Comparison of ENCODE assay signal across 8 cellular contexts in genomic region chr4:121824171-121824527, GRCh38. TPM values are rescaled to one million over a fixed set of nuclear protein-coding genes. Genes with fewer than 3 reads are reported as not detected.
DNase-seq lines count a peak whose midpoint lies in the region; ATAC-seq and TF ChIP-seq lines count a peak whose summit lies in the region.

No MANE protein-coding gene starts in this region.

- peak overlapping the region; percentile 88 for H3K9ac ChIP-seq in skeletal muscle satellite cell (ENCODE audit: low read depth, low read length)

- H3K27ac ChIP-seq in PC-9 = peak overlapping the region; percentile 25; the same call in 1 of the 2 replicates

- H3K27me3 ChIP-seq in PC-9 (ENCODE audit: insufficient read depth, low read depth) (no peaks in the 10 kb centered on the region), skeletal muscle satellite cell (ENCODE audit: control insufficient read depth, insufficient read depth, low read length) (no peaks in the 10 kb centered on the region)

- H3K9me3 ChIP-seq in PC-9 (ENCODE audit: insufficient read depth, low read depth) = no peaks in the 10 kb centered on the region
- H3K9me3 ChIP-seq in skeletal muscle satellite cell (replicated peaks; ENCODE audit: low read length) = no peaks in the 10 kb centered on the region

- peaks cover 39% of the 10 kb centered on the region for H3K79me2 ChIP-seq in PC-9 (ENCODE audit: low read depth)

- H3K4me1 ChIP-seq in PC-9 (replicated peaks; ENCODE audit: insufficient read depth) (peaks cover 27% of the 10 kb centered on the region), skeletal muscle satellite cell (ENCODE audit: control insufficient read depth, insufficient read depth, low read length) (peaks cover 34% of the 10 kb centered on the region)

- H3K4me2 ChIP-seq in PC-9 = peak overlapping the region; percentile 72
- H3K4me2 ChIP-seq in skeletal muscle satellite cell (ENCODE audit: low read length) = peak overlapping the region; percentile 95

- no peak for TF ChIP-seq CTCF in PC-9 (conservative IDR thresholded peaks at IDR 0.05)
- TF ChIP-seq CTCF in fibroblast of mammary gland (conservative IDR thresholded peaks at IDR 0.05; ENCODE audit: control insufficient read depth, insufficient read depth, low read depth, low read length) = no peak

- H4K20me1 ChIP-seq in PC-9 (ENCODE audit: insufficient read depth) = peaks cover 3% of the 10 kb centered on the region; the same call in 1 of the 2 replicates

- peaks cover 13% of the 10 kb centered on the region for H3F3A ChIP-seq in PC-9 (ENCODE audit: insufficient read depth, low read depth)

- POLR2A ChIA-PET in PC-9 (lab: Charles Lee; ENCODE audit: unreplicated experiment) = no interaction called here

- intact Hi-C loops in PC-9 (cut with micrococcal nuclease; ENCODE audit: unreplicated experiment) = no loop called here

- CTCF ChIA-PET in PC-9 (lab: Charles Lee) = interaction anchor here (1.1 kb wide), 1 partner anchor 86 kb away, joined by 17 read pairs; no protein-coding TSS in a partner anchor

- BruUV-seq in PC-9 (replicated peaks; lab: Mats Ljungman, UMichigan) = TSS peak; percentile 91

- H3K36me3 ChIP-seq in PC-9 (ENCODE audit: low read depth) = peaks cover 26% of the 10 kb centered on the region
- H3K36me3 ChIP-seq in skeletal muscle satellite cell (ENCODE audit: insufficient read depth, low read length) = peaks cover 12% of the 10 kb centered on the region

- H3K9me2 ChIP-seq in PC-9 (ENCODE audit: insufficient read depth) = no peaks in the 10 kb centered on the region

- H3K4me3 ChIP-seq in PC-9 (peak overlapping the region; percentile 85), fibroblast of mammary gland (ENCODE audit: control insufficient read depth, low read depth, low read length) (peak overlapping the region; percentile 84), skeletal muscle satellite cell (ENCODE audit: low read length) (peak overlapping the region; percentile 90)

- H2AFZ ChIP-seq in PC-9 = peak overlapping the region; percentile 79

- DNase-seq in PC-9 (no peak), fibroblast of mammary gland (ENCODE audit: low read depth) (no peak), HuH-7 (ENCODE audit: low spot score) (no peak), SK-N-DZ (ENCODE audit: low spot score) (no peak), AG08395 (ENCODE audit: low spot score) (no peak), NCI-H1048 (lab: John Stamatoyannopoulos, UW) (no peak)

- ATAC-seq in GM19372 (IDR thresholded peaks at IDR 0.05; ENCODE audit: low read depth, unreplicated experiment) = peak; percentile 3

RNA-seq across cellular contexts. Expression of gene CCNA2, which starts 0.5 kb away (rescaled TPM):
- total RNA-seq in PC-9 (2021) = 61.9 and 70.7 TPM in 2 replicates
- total RNA-seq in skeletal muscle satellite cell (2012; rRNA removed) = 47.9 and 56.1 TPM in 2 replicates
- polyA plus RNA-seq in SK-N-DZ (2014; cell fraction: cytosol; rRNA removed) = 145 and 153 TPM in 2 replicates
- 62.2 and 71.2 TPM in 2 replicates for polyA plus RNA-seq in SK-N-DZ (2014; cell fraction: nucleus; rRNA removed)

RNA-seq across cellular contexts. Expression of gene EXOSC9, which starts 23.0 kb away (rescaled TPM):
- total RNA-seq in PC-9 (2021) = 23.0 and 29.9 TPM in 2 replicates
- 37.4 and 38.3 TPM in 2 replicates for total RNA-seq in skeletal muscle satellite cell (2012; rRNA removed)
- 83.5 and 91.5 TPM in 2 replicates for polyA plus RNA-seq in SK-N-DZ (2014; cell fraction: cytosol; rRNA removed)
- 84.9 and 101 TPM in 2 replicates for polyA plus RNA-seq in SK-N-DZ (2014; cell fraction: nucleus; rRNA removed)

RNA-seq across cellular contexts. Expression of gene BBS7, which starts 46.1 kb away (rescaled TPM):
- 20.3 and 21.4 TPM in 2 replicates for total RNA-seq in PC-9 (2021)
- 21.0 and 25.9 TPM in 2 replicates for total RNA-seq in skeletal muscle satellite cell (2012; rRNA removed)
- polyA plus RNA-seq in SK-N-DZ (2014; cell fraction: cytosol; rRNA removed) = 28.5 and 32.5 TPM in 2 replicates
- polyA plus RNA-seq in SK-N-DZ (2014; cell fraction: nucleus; rRNA removed) = 20.1 and 23.1 TPM in 2 replicates

RNA-seq across cellular contexts. Expression of gene SMIM43, which starts 59.2 kb away (rescaled TPM):
- total RNA-seq in PC-9 (2021) = not detected in 2 replicates
- not detected in 2 replicates for total RNA-seq in skeletal muscle satellite cell (2012; rRNA removed)
- polyA plus RNA-seq in SK-N-DZ (2014; cell fraction: cytosol; rRNA removed) = not detected in 2 replicates
- polyA plus RNA-seq in SK-N-DZ (2014; cell fraction: nucleus; rRNA removed) = not detected in 2 replicates
